In genomic region chr17:77464988-77465357, GRCh38 we compare ENCODE assay signal across 1 cellular context.
TF ChIP-seq lines count a peak whose summit lies in the region.

No MANE protein-coding gene starts in this region.

TF ChIP-seq in GM12878, 131 proteins besides CTCF, POLR2A, EP300 and RAD21 (continued from another document):
- TF ChIP-seq, protein P1, sequence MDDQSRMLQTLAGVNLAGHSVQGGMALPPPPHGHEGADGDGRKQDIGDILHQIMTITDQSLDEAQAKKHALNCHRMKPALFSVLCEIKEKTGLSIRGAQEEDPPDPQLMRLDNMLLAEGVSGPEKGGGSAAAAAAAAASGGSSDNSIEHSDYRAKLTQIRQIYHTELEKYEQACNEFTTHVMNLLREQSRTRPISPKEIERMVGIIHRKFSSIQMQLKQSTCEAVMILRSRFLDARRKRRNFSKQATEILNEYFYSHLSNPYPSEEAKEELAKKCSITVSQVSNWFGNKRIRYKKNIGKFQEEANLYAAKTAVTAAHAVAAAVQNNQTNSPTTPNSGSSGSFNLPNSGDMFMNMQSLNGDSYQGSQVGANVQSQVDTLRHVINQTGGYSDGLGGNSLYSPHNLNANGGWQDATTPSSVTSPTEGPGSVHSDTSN (IDR thresholded peaks at IDR 0.05; ENCODE audit: insufficient replicate concordance, low read depth, low read length): no peak
- TF ChIP-seq RAD51 (IDR thresholded peaks at IDR 0.05): peak; percentile 47; the same call in 1 of the 2 replicates
- peak; percentile 44 for TF ChIP-seq RUNX3 (IDR thresholded peaks at IDR 0.05; ENCODE audit: low read length)
- TF ChIP-seq, protein P2, sequence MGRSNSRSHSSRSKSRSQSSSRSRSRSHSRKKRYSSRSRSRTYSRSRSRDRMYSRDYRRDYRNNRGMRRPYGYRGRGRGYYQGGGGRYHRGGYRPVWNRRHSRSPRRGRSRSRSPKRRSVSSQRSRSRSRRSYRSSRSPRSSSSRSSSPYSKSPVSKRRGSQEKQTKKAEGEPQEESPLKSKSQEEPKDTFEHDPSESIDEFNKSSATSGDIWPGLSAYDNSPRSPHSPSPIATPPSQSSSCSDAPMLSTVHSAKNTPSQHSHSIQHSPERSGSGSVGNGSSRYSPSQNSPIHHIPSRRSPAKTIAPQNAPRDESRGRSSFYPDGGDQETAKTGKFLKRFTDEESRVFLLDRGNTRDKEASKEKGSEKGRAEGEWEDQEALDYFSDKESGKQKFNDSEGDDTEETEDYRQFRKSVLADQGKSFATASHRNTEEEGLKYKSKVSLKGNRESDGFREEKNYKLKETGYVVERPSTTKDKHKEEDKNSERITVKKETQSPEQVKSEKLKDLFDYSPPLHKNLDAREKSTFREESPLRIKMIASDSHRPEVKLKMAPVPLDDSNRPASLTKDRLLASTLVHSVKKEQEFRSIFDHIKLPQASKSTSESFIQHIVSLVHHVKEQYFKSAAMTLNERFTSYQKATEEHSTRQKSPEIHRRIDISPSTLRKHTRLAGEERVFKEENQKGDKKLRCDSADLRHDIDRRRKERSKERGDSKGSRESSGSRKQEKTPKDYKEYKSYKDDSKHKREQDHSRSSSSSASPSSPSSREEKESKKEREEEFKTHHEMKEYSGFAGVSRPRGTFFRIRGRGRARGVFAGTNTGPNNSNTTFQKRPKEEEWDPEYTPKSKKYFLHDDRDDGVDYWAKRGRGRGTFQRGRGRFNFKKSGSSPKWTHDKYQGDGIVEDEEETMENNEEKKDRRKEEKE (IDR thresholded peaks at IDR 0.05): no peak
TF ChIP-seq in GM12878: peak in this region for 4.
